Comparison of ENCODE assay signal across 7 cellular contexts in the genomic region with DNA sequence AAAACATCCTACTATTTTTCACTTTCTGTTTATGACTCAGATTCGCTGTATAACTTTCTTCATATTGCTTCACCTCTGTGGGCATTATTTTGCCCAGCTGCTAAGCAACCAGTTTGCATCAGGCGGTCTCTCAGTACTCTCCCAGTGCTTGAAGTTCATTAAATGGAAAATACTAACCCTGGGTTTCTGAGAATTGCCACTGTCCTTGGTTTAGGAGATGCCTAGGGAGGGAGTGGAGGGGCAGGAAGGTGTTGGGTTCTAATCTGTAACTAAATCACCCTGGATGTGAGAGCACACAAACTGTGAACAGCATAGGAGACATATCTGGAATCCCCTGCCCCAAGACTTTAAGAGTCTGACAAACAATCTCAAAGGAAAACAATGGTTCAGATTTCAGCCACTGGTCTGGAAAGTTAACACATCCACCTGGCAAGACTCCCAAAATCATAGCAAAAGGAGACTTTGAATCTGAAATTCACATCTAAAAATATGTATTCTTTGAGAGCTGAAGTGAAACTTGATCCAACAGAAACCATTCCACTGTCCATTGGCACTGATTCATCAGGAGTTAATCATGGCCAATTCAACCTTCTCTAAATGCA.
DNase-seq lines count a peak whose midpoint lies in the region; ATAC-seq and TF ChIP-seq lines count a peak whose summit lies in the region.

No MANE protein-coding gene starts in this region.

- CTCF ChIA-PET in IMR-90 (lab: Yijun Ruan, JAX) = interaction anchor here (1.6 to 1.7 kb wide), 2 partner anchors 15 to 167 kb away, joined by 4 read pairs; no protein-coding TSS in a partner anchor

- H3K9me3 ChIP-seq in IMR-90 (ENCODE audit: control insufficient read depth, insufficient read depth, low read length) (no peaks in the 10 kb centered on the region), skeletal muscle tissue (ENCODE audit: control insufficient read depth in 3 of 3, low read length in 3 of 3) (no peaks in the 10 kb centered on the region)

- H4K8ac ChIP-seq in IMR-90 (ENCODE audit: low read depth in 2 of 2, low read length in 2 of 2) = peak overlapping the region in 1 of 2 experiments; percentile 65; a peak in 1 of 4 replicates

- TF ChIP-seq POLR2A in IMR-90 (IDR thresholded peaks at IDR 0.05; ENCODE audit: low read depth, low read length) = no peak

- H3K27ac ChIP-seq in IMR-90 (ENCODE audit: insufficient read depth, low read length) (peak overlapping the region; percentile 58; the same call in 1 of the 2 replicates), skeletal muscle tissue (ENCODE audit: low read depth, low read length) (peak overlapping the region; percentile 70)

- peak overlapping the region; percentile 51 for H3K4me2 ChIP-seq in IMR-90 (ENCODE audit: low read depth, low read length)

- no peaks in the 10 kb centered on the region for H3K27me3 ChIP-seq in IMR-90 (ENCODE audit: control insufficient read depth, insufficient read depth, low read length)
- H3K27me3 ChIP-seq in skeletal muscle tissue (ENCODE audit: control insufficient read depth in 3 of 3, insufficient read depth in 3 of 3, low read length in 3 of 3) = no peaks in the 10 kb centered on the region

- no peak overlapping the region for H3K56ac ChIP-seq in IMR-90 (ENCODE audit: extremely low read depth, insufficient read depth, low read length)

- H2AFZ ChIP-seq in IMR-90 (replicated peaks; ENCODE audit: low read length, poor library complexity) = peak overlapping the region; percentile 37

- peak overlapping the region; percentile 20; the same call in 1 of the 2 replicates for H2AK5ac ChIP-seq in IMR-90 (ENCODE audit: low read depth, low read length)

- no peak overlapping the region for H3K23ac ChIP-seq in IMR-90 (ENCODE audit: low read depth, low read length)

- H3K9ac ChIP-seq in IMR-90 (ENCODE audit: low read depth, low read length) = no peak overlapping the region
- peak overlapping the region in 1 of 3 donors; percentile 58 for H3K9ac ChIP-seq in skeletal muscle tissue (ENCODE audit: low read depth in 1 of 3, low read length in 3 of 3)

- POLR2A ChIA-PET in IMR-90 (lab: Charles Lee; ENCODE audit: unreplicated experiment) = no interaction called here

- H3K4me3 ChIP-seq in IMR-90 (ENCODE audit: insufficient read depth, low read depth, low read length) (no peak overlapping the region), skeletal muscle tissue (ENCODE audit: low read length in 3 of 3) (no peak overlapping the region)

- peak overlapping the region; percentile 77 for H2BK5ac ChIP-seq in IMR-90 (ENCODE audit: low read depth, low read length, poor library complexity, severe bottlenecking)

- H2BK20ac ChIP-seq in IMR-90 (ENCODE audit: low read depth, low read length) = peak overlapping the region; percentile 70

- H2BK120ac ChIP-seq in IMR-90 (ENCODE audit: low read depth, low read length) = peak overlapping the region; percentile 70

- no peaks in the 10 kb centered on the region for H3K79me1 ChIP-seq in IMR-90 (ENCODE audit: low read depth in 1 of 2, low read length in 2 of 2)

- H3K36me3 ChIP-seq in IMR-90 (ENCODE audit: control insufficient read depth, insufficient read depth, low read length) = no peaks in the 10 kb centered on the region
- H3K36me3 ChIP-seq in skeletal muscle tissue (ENCODE audit: control insufficient read depth in 3 of 3, insufficient read depth in 3 of 3, low read length in 3 of 3) = no peaks in the 10 kb centered on the region

- H4K5ac ChIP-seq in IMR-90 (ENCODE audit: low read depth, low read length) = no peak overlapping the region; the same call in 1 of the 2 replicates

- peak overlapping the region; percentile 57; the same call in 1 of the 2 replicates for H4K91ac ChIP-seq in IMR-90 (ENCODE audit: insufficient read depth, low read depth, low read length)

- dilution Hi-C loops in IMR-90 (cut with HindIII; ENCODE audit: low sequenced_read_pairs, unreplicated experiment) = no loop called here

- no TSS peak for BruUV-seq in IMR-90 (replicated peaks; lab: Mats Ljungman, UMichigan)

- no peak overlapping the region for H2AK9ac ChIP-seq in IMR-90 (replicated peaks; ENCODE audit: low read depth, low read length, poor library complexity)

- peak; percentile 73 for ATAC-seq in IMR-90 (ENCODE audit: low read depth)

- TF ChIP-seq CTCF in IMR-90 (conservative IDR thresholded peaks at IDR 0.05; ENCODE audit: low read depth, low read length) = no peak

- in situ Hi-C loops in IMR-90 (cut with MboI; ENCODE audit: low sequenced_read_pairs) = no loop called here

- peaks cover 8% of the 10 kb centered on the region for H3K4me1 ChIP-seq in IMR-90 (ENCODE audit: control insufficient read depth, insufficient read depth, low read length)
- H3K4me1 ChIP-seq in skeletal muscle tissue (ENCODE audit: control insufficient read depth in 3 of 3, insufficient read depth in 3 of 3, low read length in 3 of 3) = peaks cover 21 to 33% (median 26%) of the 10 kb centered on the region in 3 donors

- H3K4ac ChIP-seq in IMR-90 (ENCODE audit: low read depth, low read length) = peak overlapping the region; percentile 56; the same call in 1 of the 2 replicates

- intact Hi-C loops in IMR-90 (cut with micrococcal nuclease) = loop anchor here (2.0 kb wide), 1 partner anchor 166 kb away; no protein-coding TSS in a partner anchor

- peak; percentile 92 for DNase-seq in IMR-90
- peak; percentile 59 for DNase-seq in SW480 (ENCODE audit: low spot score)
- peak; percentile 80 for DNase-seq in fibroblast of the conjunctiva (ENCODE audit: low read depth)
- no peak for DNase-seq in ecto neural progenitor cell (ENCODE audit: low spot score)
- DNase-seq in hippocampal formation (lab: John Stamatoyannopoulos, UW) = no peak
- no peak for DNase-seq in mesenteric fat pad (ENCODE audit: low spot score)

- TF ChIP-seq RAD21 in IMR-90 (IDR thresholded peaks at IDR 0.05; ENCODE audit: low read length) = no peak

- no peaks in the 10 kb centered on the region for H4K20me1 ChIP-seq in IMR-90 (ENCODE audit: insufficient read depth, low read length)

- 80% methylated on average over 1 of the region's 2 CpGs; no CpG with 5 or more reads in 1 of the 2 experiments for WGBS in IMR-90 (ENCODE audit: extremely low coverage in 2 of 2, insufficient read length in 1 of 2), 2 experiments

- peak overlapping the region; percentile 15 for H3K14ac ChIP-seq in IMR-90 (replicated peaks; ENCODE audit: low read depth, low read length)

- H3K18ac ChIP-seq in IMR-90 (ENCODE audit: low read depth, low read length) = peak overlapping the region; percentile 30; the same call in 1 of the 2 replicates

- peak overlapping the region; percentile 59; the same call in 1 of the 3 replicates for H2BK15ac ChIP-seq in IMR-90 (ENCODE audit: low read depth, low read length)

- no peaks in the 10 kb centered on the region; the same call in 1 of the 2 replicates for H3K9me1 ChIP-seq in IMR-90 (ENCODE audit: insufficient read depth, low read length)

TF ChIP-seq in IMR-90, 13 proteins besides CTCF, POLR2A, EP300 and RAD21:
- TF ChIP-seq CEBPB (IDR thresholded peaks at IDR 0.05; ENCODE audit: low read depth, low read length) (peak; percentile 99), RFX5 (IDR thresholded peaks at IDR 0.05; ENCODE audit: low read depth, low read length) (no peak), FOS (IDR thresholded peaks at IDR 0.05; ENCODE audit: low read depth, low read length) (peak; percentile 63; the same call in 1 of the 2 replicates), RCOR1 (IDR thresholded peaks at IDR 0.05; ENCODE audit: insufficient replicate concordance, low read length) (no peak)

Comparison
In these comparisons a context has a peak if more than half of its experiments do, and no peak if none do; other contexts are left out.
1. DNase-seq: peak in IMR-90 (single experiment), SW480 (single experiment) and fibroblast of the conjunctiva (single experiment); none in ecto neural progenitor cell (single experiment), hippocampal formation (0 of 2) and mesenteric fat pad (single experiment).